10 cellular contexts compared by ENCODE assay signal in the genomic region with DNA sequence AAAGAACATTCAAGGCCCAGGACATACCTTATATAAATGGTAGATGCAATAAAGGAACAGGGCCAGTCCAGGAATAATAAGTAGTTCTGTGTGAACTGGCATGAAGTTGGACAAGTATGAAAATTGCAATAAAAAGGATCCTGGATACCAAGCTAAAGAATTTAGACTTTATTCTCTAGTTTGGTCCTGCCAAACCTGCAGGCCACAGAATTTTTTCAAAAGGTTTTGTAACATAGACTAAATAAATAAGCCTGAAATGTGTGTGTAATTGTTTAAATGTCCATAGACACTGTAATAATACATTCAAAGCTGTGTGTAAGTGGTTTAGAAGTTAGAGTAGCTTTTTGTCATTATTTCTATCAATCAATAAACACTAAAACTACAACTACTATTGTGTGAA.
"Had no signal": no experiment of that assay in that cellular context is flagged by ENCODE, and none has a peak within 500 bp of the region (broad histone marks: within the 10 kb centered on the region; RNA-seq: fewer than 3 reads in every experiment).

No MANE protein-coding gene starts in this region.

- H2AFZ ChIP-seq: GM23338 had no signal

- H3K4me3 ChIP-seq: GM23338, K562 had no signal

- FAIRE-seq: H1, H54, K562 had no signal

- H3K4me2 ChIP-seq: GM23338 had no signal

- ATAC-seq: GM23338, K562 had no signal

- H3K27ac ChIP-seq: HL-60 had no signal

- DNase-seq: H9, HCEC 1CT, HFFc6, IMR-90, KG1 had no signal
